ENCODE assay signal across 1 cellular context in genomic region chr7:49839863-49840262, GRCh38.
TF ChIP-seq lines count a peak whose summit lies in the region.

No MANE protein-coding gene starts in this region.

TF ChIP-seq in GM23338, 12 proteins besides CTCF, POLR2A, EP300 and RAD21 (continued from another document):
- TF ChIP-seq ZNF462 (CRISPR knock-in tag; IDR thresholded peaks at IDR 0.05) (no peak), STAT1 (IDR thresholded peaks at IDR 0.05; ENCODE audit: unreplicated experiment) (no peak), NANOG (IDR thresholded peaks at IDR 0.05; ENCODE audit: borderline replicate concordance) (no peak), ZNF331 (CRISPR knock-in tag; IDR thresholded peaks at IDR 0.05; ENCODE audit: low read depth) (no peak), POLR2AphosphoS5 (IDR thresholded peaks at IDR 0.05; ENCODE audit: low read depth) (no peak), ZNF114 (CRISPR knock-in tag; IDR thresholded peaks at IDR 0.05) (no peak), CREB1 (CRISPR knock-in tag; IDR thresholded peaks at IDR 0.05; ENCODE audit: low read depth) (no peak)
